ENCODE assay signal across 8 cellular contexts in genomic region chr4:41692717-41693345, GRCh38. TPM values are rescaled to one million over a fixed set of nuclear protein-coding genes. Genes with fewer than 3 reads are reported as not detected.
A peak's percentile ranks its signal among the peaks of the same experiment; 100 is the strongest.
DNase-seq lines count a peak whose midpoint lies in the region; ATAC-seq and TF ChIP-seq lines count a peak whose summit lies in the region.

No MANE protein-coding gene starts in this region.

- H3K4me3 Mint-ChIP-seq in activated naive CD4-positive, alpha-beta T cell treated with anti-CD3 and anti-CD28 coated beads, Interleukin-2, amount 10 ng/mL, durations not matched to agents 7 days and 5 days, result no peak overlapping the region

- H3K27me3 Mint-ChIP-seq in activated naive CD4-positive, alpha-beta T cell treated with anti-CD3 and anti-CD28 coated beads, Interleukin-2, amount 10 ng/mL, durations not matched to agents 7 days and 5 days, result peaks cover 3% of the 10 kb centered on the region

- CTCF ChIA-PET in activated naive CD4-positive, alpha-beta T cell treated with anti-CD3 and anti-CD28 coated beads, Interleukin-2, amount 10 ng/mL, durations not matched to agents 7 days and 5 days (lab: Charles Lee), result interaction anchor here (0.6 to 2.5 kb wide), 3 partner anchors 31 to 195 kb away, joined by 3 to 9 read pairs (median 3); no protein-coding TSS in a partner anchor

- TF ChIP-seq CTCF in C4-2B (conservative IDR thresholded peaks at IDR 0.05), result peak; percentile 83

- no peaks in the 10 kb centered on the region for H3K4me1 Mint-ChIP-seq in activated naive CD4-positive, alpha-beta T cell treated with anti-CD3 and anti-CD28 coated beads, Interleukin-2, amount 10 ng/mL, durations not matched to agents 7 days and 5 days

- intact Hi-C loops in head of caudate nucleus (cut with DNase I), result loop anchor here (5.0 kb wide), 1 partner anchor 189 kb away; no protein-coding TSS in a partner anchor

- ATAC-seq in GM19035 (IDR thresholded peaks at IDR 0.05; ENCODE audit: unreplicated experiment), result peak; percentile 79
- ATAC-seq in HG03432 (IDR thresholded peaks at IDR 0.05; ENCODE audit: unreplicated experiment), result peak; percentile 80

- no peaks in the 10 kb centered on the region for H3K9me3 Mint-ChIP-seq in activated naive CD4-positive, alpha-beta T cell treated with anti-CD3 and anti-CD28 coated beads, Interleukin-2, amount 10 ng/mL, durations not matched to agents 7 days and 5 days

- H3K36me3 Mint-ChIP-seq in activated naive CD4-positive, alpha-beta T cell treated with anti-CD3 and anti-CD28 coated beads, Interleukin-2, amount 10 ng/mL, durations not matched to agents 7 days and 5 days, result no peaks in the 10 kb centered on the region

- DNase-seq in NCI-H82 treated with DMSO at 0.1 percent for 48 hours (lab: John Stamatoyannopoulos, UW; ENCODE audit: unreplicated experiment) (peak; percentile 62), head of caudate nucleus (peak; percentile 35 to 86 (median 66)), renal cortical epithelial cell (ENCODE audit: low read depth) (peak; percentile 41), NCI-H446 treated with DMSO at 0.1 percent for 48 hours (lab: John Stamatoyannopoulos, UW) (no peak)
- DNase-seq in activated naive CD4-positive, alpha-beta T cell treated with anti-CD3 and anti-CD28 coated beads, Interleukin-2, amount 10 ng/mL, durations not matched to agents 7 days and 5 days, result peak; percentile 41

- no peak overlapping the region for H3K27ac ChIP-seq in C4-2B

- H3K27ac Mint-ChIP-seq in activated naive CD4-positive, alpha-beta T cell treated with anti-CD3 and anti-CD28 coated beads, Interleukin-2, amount 10 ng/mL, durations not matched to agents 7 days and 5 days, result no peak overlapping the region

RNA-seq across cellular contexts. Expression of gene PHOX2B, which starts 55.7 kb away (rescaled TPM):
- total RNA-seq in renal cortical epithelial cell, result not detected in 2 replicates
